24 cellular contexts compared by ENCODE assay signal in the genomic region with DNA sequence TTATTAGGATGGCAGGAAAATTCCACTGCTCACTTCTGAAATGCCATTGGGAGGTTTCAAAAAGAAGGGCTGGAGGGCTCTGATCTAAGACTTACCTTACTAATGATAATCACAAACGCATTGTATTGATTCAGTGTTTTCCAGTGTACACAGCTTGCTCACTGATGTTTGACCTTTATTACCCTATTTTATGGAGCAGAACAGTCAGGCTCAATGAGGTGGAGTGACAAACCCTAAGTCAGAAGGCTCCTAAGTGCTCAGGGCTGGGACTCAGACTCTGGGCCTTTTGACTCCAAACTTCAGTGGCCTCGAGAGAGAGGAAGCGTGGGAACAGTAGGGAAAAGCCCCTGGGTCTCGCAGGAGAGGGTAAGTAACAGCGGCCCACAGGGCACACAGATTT.
"Had no signal": no experiment of that assay in that cellular context is flagged by ENCODE, and none has a peak within 500 bp of the region (broad histone marks: within the 10 kb centered on the region; RNA-seq: fewer than 3 reads in every experiment).

No MANE protein-coding gene starts in this region.

- H3K4me1 ChIP-seq: adrenal gland, SJCRH30 had no signal

- H3K9me2 ChIP-seq: SK-N-SH had no signal

- ATAC-seq: activated CD4-positive, CD25-positive, alpha-beta regulatory T cell treated with anti-CD3 and anti-CD28 coated beads, Interleukin-2, amount 50 U/mL, for 24 hours; activated CD8-positive, alpha-beta T cell treated with anti-CD3 and anti-CD28 coated beads for 36 hours had no signal

- DNase-seq: activated CD4-positive, alpha-beta T cell treated with anti-CD3 and anti-CD28 coated beads for 4 hours; activated CD8-positive, alpha-beta memory T cell treated with anti-CD3 and anti-CD28 coated beads, Interleukin-2, amount 50 U/mL, for 4 hours; activated CD8-positive, alpha-beta T cell treated with anti-CD3 and anti-CD28 coated beads for 36 hours; activated naive CD4-positive, alpha-beta T cell treated with anti-CD3 and anti-CD28 coated beads, Interleukin-2, amount 50 U/mL, for 16 hours; activated naive CD8-positive, alpha-beta T cell treated with anti-CD3 and anti-CD28 coated beads, Interleukin-2, amount 10 ng/mL, durations not matched to agents 7 days and 5 days; adrenal gland; brain microvascular endothelial cell; NCI-H1105; NCI-H1436 treated with DMSO at 0.1 percent for 48 hours; NCI-H187; NCI-H2081; NCI-H510A treated with DMSO at 0.1 percent for 48 hours; NCI-H69; NK-92 treated with Interleukin-12 subunit alpha and Interleukin-12 subunit beta, amount 100 ng/mL, for 24 hours; OCI-M1; Peyer's patch; Right ventricle myocardium superior; SJCRH30; SK-N-SH had no signal

- H3K9me3 ChIP-seq: adrenal gland, SJCRH30, SK-N-SH had no signal

- H3K4me3 Mint-ChIP-seq: activated CD8-positive, alpha-beta T cell treated with anti-CD3 and anti-CD28 coated beads for 36 hours; activated naive CD8-positive, alpha-beta T cell treated with anti-CD3 and anti-CD28 coated beads, Interleukin-2, amount 10 ng/mL, durations not matched to agents 7 days and 5 days; T-helper 2 cell treated with Interferon-gamma antibody and Interleukin-4, amounts not matched to agents 5 μg/mL and 100 μg/mL, for 36 hours had no signal

- H3K27me3 ChIP-seq: adrenal gland, brain microvascular endothelial cell, Peyer's patch had no signal

- FAIRE-seq: astrocyte had no signal

- H3K9me3 Mint-ChIP-seq: activated naive CD8-positive, alpha-beta T cell treated with anti-CD3 and anti-CD28 coated beads, Interleukin-2, amount 10 ng/mL, durations not matched to agents 7 days and 5 days; T-helper 2 cell treated with Interferon-gamma antibody and Interleukin-4, amounts not matched to agents 5 μg/mL and 100 μg/mL, for 36 hours had no signal

- H3K27ac Mint-ChIP-seq: activated CD8-positive, alpha-beta T cell treated with anti-CD3 and anti-CD28 coated beads for 36 hours; activated naive CD8-positive, alpha-beta T cell treated with anti-CD3 and anti-CD28 coated beads, Interleukin-2, amount 10 ng/mL, durations not matched to agents 7 days and 5 days; T-helper 2 cell treated with Interferon-gamma antibody and Interleukin-4, amounts not matched to agents 5 μg/mL and 100 μg/mL, for 36 hours had no signal

- H3K27ac ChIP-seq: adrenal gland, brain microvascular endothelial cell, KMS-11, Peyer's patch, RWPE1, SJCRH30 had no signal

- H3K4me3 ChIP-seq: adrenal gland, Peyer's patch, SJCRH30 had no signal

- H3K4me2 ChIP-seq: KMS-11, SK-N-SH had no signal

- H3K36me3 ChIP-seq: adrenal gland, brain microvascular endothelial cell, Peyer's patch, SJCRH30 had no signal

- H3K9ac ChIP-seq: KMS-11, SK-N-SH had no signal

- H3K36me3 Mint-ChIP-seq: activated naive CD8-positive, alpha-beta T cell treated with anti-CD3 and anti-CD28 coated beads, Interleukin-2, amount 10 ng/mL, durations not matched to agents 7 days and 5 days had no signal
